Comparison of ENCODE assay signal across 27 cellular contexts in the genomic region with DNA sequence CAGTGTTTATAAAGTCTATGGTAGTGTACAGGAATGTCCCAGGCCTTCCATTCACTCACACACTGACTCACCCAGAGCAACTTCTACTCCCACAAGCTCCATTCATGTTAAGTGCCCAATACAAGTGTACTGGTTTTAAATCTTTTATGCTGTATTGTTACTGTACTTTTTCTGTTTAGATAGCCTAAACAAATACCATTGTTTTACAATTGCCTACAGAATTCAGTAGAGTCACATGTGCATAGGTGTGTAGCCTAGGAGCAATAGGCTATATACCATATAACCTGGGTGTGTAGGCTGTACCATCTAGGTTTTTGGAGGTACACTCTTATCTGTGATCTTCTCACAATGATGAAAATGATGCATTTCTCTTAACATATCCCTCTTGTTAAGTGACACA.
"Had no signal": no experiment of that assay in that cellular context is flagged by ENCODE, and none has a peak within 500 bp of the region (broad histone marks: within the 10 kb centered on the region; RNA-seq: fewer than 3 reads in every experiment).

No MANE protein-coding gene starts in this region.

- H3K36me3 ChIP-seq: colonic mucosa, esophagus muscularis mucosa, esophagus squamous epithelium, gastrocnemius medialis, gastroesophageal sphincter, heart left ventricle, heart right ventricle had no signal

- ATAC-seq: effector memory CD8-positive, alpha-beta T cell; esophagus mucosa; foreskin keratinocyte; gastrocnemius medialis; gastroesophageal sphincter; heart left ventricle; heart right ventricle had no signal

- FAIRE-seq: endometrium, endothelial cell of umbilical vein, frontal cortex had no signal

- H3K27ac ChIP-seq: colonic mucosa, coronary artery, dorsolateral prefrontal cortex, epithelial cell of prostate, esophagus muscularis mucosa, esophagus squamous epithelium, foreskin keratinocyte, gastrocnemius medialis, gastroesophageal sphincter, heart left ventricle, heart right ventricle had no signal

- H3K27me3 ChIP-seq: colonic mucosa, esophagus muscularis mucosa, esophagus squamous epithelium, foreskin keratinocyte, gastrocnemius medialis, gastroesophageal sphincter had no signal

- H3K4me3 ChIP-seq: colonic mucosa, coronary artery, dorsolateral prefrontal cortex, esophagus muscularis mucosa, esophagus squamous epithelium, gastrocnemius medialis, gastroesophageal sphincter, heart left ventricle, heart right ventricle had no signal

- H3K4me1 ChIP-seq: colonic mucosa, esophagus muscularis mucosa, esophagus squamous epithelium, foreskin keratinocyte, gastrocnemius medialis, gastroesophageal sphincter, heart left ventricle, heart right ventricle had no signal

- DNase-seq: colonic mucosa; cortex of kidney; dermis blood vessel endothelial cell; dorsolateral prefrontal cortex; effector CD4-positive, alpha-beta T cell; effector CD8-positive, alpha-beta T cell; effector memory CD4-positive, alpha-beta T cell; effector memory CD8-positive, alpha-beta T cell; endodermal cell; erythroblast; esophagus squamous epithelium; foreskin fibroblast; foreskin keratinocyte; foreskin melanocyte; gastrocnemius medialis; glutamatergic neuron; head of caudate nucleus; heart left ventricle; heart right ventricle had no signal

- H3K9me3 ChIP-seq: colonic mucosa, esophagus muscularis mucosa, esophagus squamous epithelium, gastrocnemius medialis, gastroesophageal sphincter, heart left ventricle, heart right ventricle had no signal
